28 cellular contexts compared by ENCODE assay signal in the genomic region with DNA sequence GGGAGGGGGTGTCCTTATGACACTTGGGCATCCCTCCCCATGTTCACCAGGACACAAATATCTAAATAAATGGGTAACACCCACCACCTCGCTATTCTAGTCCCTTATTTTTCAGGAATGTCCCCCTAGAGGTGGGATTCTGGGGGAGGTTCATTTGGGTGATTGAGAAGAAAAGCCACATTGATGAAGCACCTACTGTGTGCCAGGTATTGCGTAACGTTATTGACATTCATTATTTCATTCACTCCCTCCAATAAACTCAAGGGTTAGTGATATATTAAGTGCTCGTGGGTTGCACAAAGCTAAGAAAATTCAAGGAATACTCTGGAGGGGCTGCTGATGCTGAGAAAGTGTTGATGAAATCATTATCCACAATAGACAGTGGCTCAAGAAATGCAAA.
"Had no signal": no experiment of that assay in that cellular context is flagged by ENCODE, and none has a peak within 500 bp of the region (broad histone marks: within the 10 kb centered on the region; RNA-seq: fewer than 3 reads in every experiment).

No MANE protein-coding gene starts in this region.

- H3K4me3 ChIP-seq: colonic mucosa, coronary artery, dorsolateral prefrontal cortex, esophagus muscularis mucosa, esophagus squamous epithelium, gastrocnemius medialis, gastroesophageal sphincter, heart left ventricle, heart right ventricle had no signal

- H3K36me3 ChIP-seq: colonic mucosa, esophagus muscularis mucosa, esophagus squamous epithelium, gastrocnemius medialis, gastroesophageal sphincter, heart left ventricle, heart right ventricle had no signal

- H3K27me3 ChIP-seq: colonic mucosa, dorsolateral prefrontal cortex, esophagus squamous epithelium, foreskin keratinocyte, gastrocnemius medialis, heart left ventricle had no signal

- ATAC-seq: effector memory CD8-positive, alpha-beta T cell; esophagus mucosa; foreskin keratinocyte; gastrocnemius medialis; gastroesophageal sphincter; heart left ventricle; heart right ventricle had no signal

- H3K9me3 ChIP-seq: colonic mucosa, esophagus squamous epithelium, gastrocnemius medialis, heart left ventricle had no signal

- FAIRE-seq: colon, endometrium, endothelial cell of umbilical vein, frontal cortex had no signal

- DNase-seq: colonic mucosa; cortex of kidney; dermis blood vessel endothelial cell; dorsolateral prefrontal cortex; effector CD4-positive, alpha-beta T cell; effector CD8-positive, alpha-beta T cell; effector memory CD4-positive, alpha-beta T cell; effector memory CD8-positive, alpha-beta T cell; endodermal cell; erythroblast; esophagus squamous epithelium; foreskin fibroblast; foreskin keratinocyte; foreskin melanocyte; gastrocnemius medialis; glutamatergic neuron; head of caudate nucleus; heart left ventricle; heart right ventricle had no signal

- H3K27ac ChIP-seq: colonic mucosa, coronary artery, dorsolateral prefrontal cortex, epithelial cell of prostate, esophagus muscularis mucosa, esophagus squamous epithelium, foreskin keratinocyte, gastrocnemius medialis, gastroesophageal sphincter, heart left ventricle, heart right ventricle had no signal

- H3K4me1 ChIP-seq: colonic mucosa, esophagus muscularis mucosa, esophagus squamous epithelium, foreskin keratinocyte, gastroesophageal sphincter, heart left ventricle, heart right ventricle had no signal
